1 cellular context compared by ENCODE assay signal in genomic region chr3:105999856-106000255, GRCh38.
TF ChIP-seq lines count a peak whose summit lies in the region.

No MANE protein-coding gene starts in this region.

TF ChIP-seq in K562, 482 proteins besides CTCF, POLR2A, EP300 and RAD21 (continued from another document and continues in another):
- TF ChIP-seq TRIM24 (IDR thresholded peaks at IDR 0.05) (peak; percentile 90), YBX1 (IDR thresholded peaks at IDR 0.05) (no peak), ETV6 (IDR thresholded peaks at IDR 0.05; ENCODE audit: borderline replicate concordance in 1 of 2, low read depth in 2 of 2, low read length in 1 of 2) (no peak), ETV6 (CRISPR knock-in tag; IDR thresholded peaks at IDR 0.05; ENCODE audit: borderline replicate concordance) (no peak), MAX (CRISPR knock-in tag; IDR thresholded peaks at IDR 0.05) (no peak), RBM22 (IDR thresholded peaks at IDR 0.05; ENCODE audit: low read depth, low read length, poor library complexity, severe bottlenecking) (no peak), POLR2AphosphoS5 (IDR thresholded peaks at IDR 0.05; ENCODE audit: control insufficient read depth, insufficient read depth, low read depth, low read length) (peak; percentile 68; the same call in 1 of the 2 replicates), FOXP4 (CRISPR knock-in tag; IDR thresholded peaks at IDR 0.05; ENCODE audit: borderline replicate concordance) (no peak), TRIM28 (IDR thresholded peaks at IDR 0.05) (no peak), GABPA (tag; conservative IDR thresholded peaks at IDR 0.05; ENCODE audit: low read depth) (no peak), ZNF282 (CRISPR knock-in tag; IDR thresholded peaks at IDR 0.05) (no peak), GTF2F1 (IDR thresholded peaks at IDR 0.05; ENCODE audit: low read depth, low read length) (no peak), ARHGAP35 (IDR thresholded peaks at IDR 0.05; ENCODE audit: partially characterized antibody) (no peak), ZNF263 (CRISPR knock-in tag; IDR thresholded peaks at IDR 0.05; ENCODE audit: borderline replicate concordance) (no peak), SIN3B (IDR thresholded peaks at IDR 0.05; ENCODE audit: low read depth) (no peak), ZKSCAN1 (IDR thresholded peaks at IDR 0.05; ENCODE audit: low read depth, low read length) (no peak), FOXA3 (CRISPR knock-in tag; conservative IDR thresholded peaks at IDR 0.05 in 1 of 2, IDR thresholded peaks at IDR 0.05 in 1 of 2) (no peak), SPI1 (IDR thresholded peaks at IDR 0.05; ENCODE audit: borderline replicate concordance, low read depth, low read length) (no peak), TAL1 (IDR thresholded peaks at IDR 0.05) (peak; percentile 90), ZFP30 (CRISPR knock-in tag; IDR thresholded peaks at IDR 0.05; ENCODE audit: borderline replicate concordance) (no peak), FOXK1 (CRISPR knock-in tag; IDR thresholded peaks at IDR 0.05; ENCODE audit: borderline replicate concordance) (no peak), THRA (IDR thresholded peaks at IDR 0.05) (no peak), ZBTB2 (IDR thresholded peaks at IDR 0.05) (no peak), CTBP1 (IDR thresholded peaks at IDR 0.05; ENCODE audit: borderline replicate concordance) (no peak), ZC3H4 (CRISPR knock-in tag; IDR thresholded peaks at IDR 0.05; ENCODE audit: borderline replicate concordance) (no peak), MECOM (CRISPR knock-in tag; IDR thresholded peaks at IDR 0.05) (no peak), KAT2B (IDR thresholded peaks at IDR 0.05; ENCODE audit: low read depth, low read length) (no peak), GMEB1 (CRISPR knock-in tag; IDR thresholded peaks at IDR 0.05) (no peak), TFAM (CRISPR knock-in tag; conservative IDR thresholded peaks at IDR 0.05) (no peak), THAP7 (CRISPR knock-in tag; IDR thresholded peaks at IDR 0.05) (no peak), SAFB2 (IDR thresholded peaks at IDR 0.05; ENCODE audit: borderline replicate concordance, low read depth, low read length, severe bottlenecking) (no peak), NR4A1 (CRISPR knock-in tag; IDR thresholded peaks at IDR 0.05) (no peak), NR4A1 (tag; IDR thresholded peaks at IDR 0.05) (no peak), SIN3A (IDR thresholded peaks at IDR 0.05; ENCODE audit: borderline replicate concordance in 2 of 2, control insufficient read depth in 1 of 2, low read depth in 2 of 2, low read length in 2 of 2) (no peak), FOXM1 (IDR thresholded peaks at IDR 0.05; ENCODE audit: low read depth) (peak; percentile 61; the same call in 1 of the 2 replicates), FOXM1 (CRISPR knock-in tag; IDR thresholded peaks at IDR 0.05; ENCODE audit: low read depth) (no peak), GATAD2A (IDR thresholded peaks at IDR 0.05) (no peak), ZBTB1 (CRISPR knock-in tag; IDR thresholded peaks at IDR 0.05; ENCODE audit: borderline replicate concordance, low read depth) (no peak), SAFB (IDR thresholded peaks at IDR 0.05; ENCODE audit: borderline replicate concordance, low read depth, low read length) (no peak), E2F3 (CRISPR knock-in tag; IDR thresholded peaks at IDR 0.05) (no peak), ETS2 (tag; IDR thresholded peaks at IDR 0.05; ENCODE audit: borderline replicate concordance, poor library complexity, severe bottlenecking) (no peak), SMARCA4 (IDR thresholded peaks at IDR 0.05) (peak; percentile 85), STAT6 (CRISPR knock-in tag; IDR thresholded peaks at IDR 0.05) (no peak), CREB3L1 (IDR thresholded peaks at IDR 0.05; ENCODE audit: borderline replicate concordance, low read depth) (no peak), POLR2B (IDR thresholded peaks at IDR 0.05; ENCODE audit: low read depth, partially characterized antibody) (no peak), LARP7 (IDR thresholded peaks at IDR 0.05) (no peak), FIP1L1 (IDR thresholded peaks at IDR 0.05; ENCODE audit: low read depth, low read length, poor library complexity, severe bottlenecking) (no peak), TEAD4 (IDR thresholded peaks at IDR 0.05; ENCODE audit: low read length) (peak; percentile 86), TEAD4 (CRISPR knock-in tag; IDR thresholded peaks at IDR 0.05; ENCODE audit: borderline replicate concordance) (no peak), HDAC1 (IDR thresholded peaks at IDR 0.05) (peak in 1 of 2 experiments; percentile 56; a peak in 1 of 4 replicates), HNRNPUL1 (IDR thresholded peaks at IDR 0.05; ENCODE audit: low read length) (no peak), JUND (IDR thresholded peaks at IDR 0.05; ENCODE audit: borderline replicate concordance, low read depth, low read length) (peak; percentile 34; the same call in 1 of the 2 replicates), JUND (tag; IDR thresholded peaks at IDR 0.05; ENCODE audit: borderline replicate concordance, low read depth, low read length) (no peak), PHF8 (IDR thresholded peaks at IDR 0.05; ENCODE audit: borderline replicate concordance, low read length) (no peak), MEIS2 (IDR thresholded peaks at IDR 0.05; ENCODE audit: partially characterized antibody) (no peak), NKRF (IDR thresholded peaks at IDR 0.05; ENCODE audit: borderline replicate concordance) (no peak), GATAD2B (IDR thresholded peaks at IDR 0.05; ENCODE audit: borderline replicate concordance) (no peak), ZNF316 (IDR thresholded peaks at IDR 0.05) (no peak), GTF2E2 (tag; IDR thresholded peaks at IDR 0.05) (no peak), ARID1B (IDR thresholded peaks at IDR 0.05) (peak; percentile 94), RAD51 (IDR thresholded peaks at IDR 0.05; ENCODE audit: borderline replicate concordance, low read depth) (no peak), ZNF384 (IDR thresholded peaks at IDR 0.05; ENCODE audit: low read depth, low read length) (peak; percentile 96), NFRKB (IDR thresholded peaks at IDR 0.05; ENCODE audit: low read depth) (no peak), HNRNPK (IDR thresholded peaks at IDR 0.05; ENCODE audit: low read depth, low read length, poor library complexity, severe bottlenecking) (no peak)
